Comparison of ENCODE assay signal across 19 cellular contexts in genomic region chr2:8997108-8997507, GRCh38.
"Had no signal": no experiment of that assay in that cellular context is flagged by ENCODE, and none has a peak within 500 bp of the region (broad histone marks: within the 10 kb centered on the region; RNA-seq: fewer than 3 reads in every experiment).

No MANE protein-coding gene starts in this region.

- H3K9me3 ChIP-seq: SK-N-SH had no signal

- DNase-seq: IMR-90, Karpas-422, KG1, MM.1S, NCI-H1092 treated with DMSO at 0.1 percent for 48 hours, NCI-H1436, NCI-H187, NCI-H2029, NCI-H2081 treated with DMSO at 0.1 percent for 48 hours, NCI-H2171, NCI-H226, NCI-H446, NCI-H510A, NCI-H524 treated with DMSO at 0.1 percent for 48 hours, NCI-H69, NCI-H774, SHP77, SK-N-SH had no signal

- H3K27ac ChIP-seq: RWPE1 had no signal

- H3K9ac ChIP-seq: SK-N-SH had no signal
